23 cellular contexts compared by ENCODE assay signal in the genomic region with DNA sequence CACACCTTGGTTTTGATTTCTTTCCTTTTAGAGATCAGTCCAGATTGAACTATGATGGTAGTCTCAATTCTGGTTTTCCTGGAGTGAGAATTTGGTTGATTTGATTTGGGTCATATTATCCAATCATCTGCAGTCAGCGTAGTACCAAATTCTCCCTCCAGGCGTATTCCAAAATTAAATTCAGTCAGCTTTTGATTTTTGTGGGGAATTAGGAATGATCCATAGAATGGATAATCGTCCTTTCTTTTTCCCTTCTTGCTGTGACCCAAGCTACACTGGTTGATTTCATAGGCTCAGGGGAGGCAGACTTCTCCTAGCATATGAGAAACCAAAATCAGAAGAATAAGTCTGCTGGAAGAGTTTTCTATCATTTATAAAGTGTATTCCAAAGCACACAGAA. TPM values are rescaled to one million over a fixed set of nuclear protein-coding genes. Genes with fewer than 3 reads are reported as not detected.
DNase-seq lines count a peak whose midpoint lies in the region; ATAC-seq, FAIRE-seq and TF ChIP-seq lines count a peak whose summit lies in the region.
"Had no signal": no experiment of that assay in that cellular context is flagged by ENCODE, and none has a peak within 500 bp of the region (broad histone marks: within the 10 kb centered on the region; RNA-seq: fewer than 3 reads in every experiment).

No MANE protein-coding gene starts in this region.

- no peaks in the 10 kb centered on the region for H3K27me3 ChIP-seq in AG04450 (ENCODE audit: control insufficient read depth, insufficient read depth, low read length)
- H3K27me3 ChIP-seq in K562 (ENCODE audit: control insufficient read depth in 2 of 2, insufficient read depth in 2 of 2, low read length in 2 of 2): no peaks in the 10 kb centered on the region

- H3K36me3 ChIP-seq in K562 (ENCODE audit: control insufficient read depth, insufficient read depth, low read length): peaks cover 46% of the 10 kb centered on the region

- no peak overlapping the region for H2AFZ ChIP-seq in K562 (ENCODE audit: low read depth, low read length)

- intact Hi-C loops in K562 (cut with micrococcal nuclease): no loop called here

- no TSS peak for BruUV-seq in K562 (replicated peaks; lab: Mats Ljungman, UMichigan)

- no peak overlapping the region for H3K9ac ChIP-seq in K562 (ENCODE audit: insufficient read depth in 1 of 2, low read depth in 2 of 2, low read length in 2 of 2)

- TF ChIP-seq EP300 in K562 (IDR thresholded peaks at IDR 0.05; ENCODE audit: low read length): no peak

- peak; percentile 21; the same call in 1 of the 2 replicates for TF ChIP-seq CTCF in AG04450 (IDR thresholded peaks at IDR 0.05; ENCODE audit: low read depth, low read length)
- peak; percentile 4 for TF ChIP-seq CTCF in GM12873 (IDR thresholded peaks at IDR 0.05; ENCODE audit: insufficient read depth, low read depth, low read length, missing control alignments)
- TF ChIP-seq CTCF in K562 (IDR thresholded peaks at IDR 0.05 in 2 of 3, conservative IDR thresholded peaks at IDR 0.05 in 1 of 3; ENCODE audit: insufficient read depth in 2 of 3, low read depth in 1 of 3, low read length in 3 of 3): no peak; a peak in 1 of 6 replicates
- TF ChIP-seq CTCF in neural crest cell (conservative IDR thresholded peaks at IDR 0.05): peak; percentile 30

- H3K27ac Mint-ChIP-seq in neural crest cell (ENCODE audit: unreplicated experiment): no peak overlapping the region
- H3K27ac Mint-ChIP-seq: activated naive CD8-positive, alpha-beta T cell treated with anti-CD3 and anti-CD28 coated beads for 36 hours had no signal

- H3K9me3 Mint-ChIP-seq in neural crest cell: no peaks in the 10 kb centered on the region
- H3K9me3 Mint-ChIP-seq: activated CD4-positive, alpha-beta T cell treated with anti-CD3 and anti-CD28 coated beads, Interleukin-2, amount 10 ng/mL, durations not matched to agents 7 days and 5 days; activated naive CD8-positive, alpha-beta T cell treated with anti-CD3 and anti-CD28 coated beads for 36 hours; H9 had no signal

- H3K9me3 ChIP-seq in AG04450 (ENCODE audit: control insufficient read depth, insufficient read depth, low read length) (peaks cover 6% of the 10 kb centered on the region; the same call in 1 of the 2 replicates), K562 (replicated peaks; ENCODE audit: control insufficient read depth, insufficient read depth, low read depth, low read length) (no peaks in the 10 kb centered on the region)
- H3K9me3 ChIP-seq: left ventricle myocardium inferior, mucosa of descending colon had no signal

- CTCF ChIA-PET in AG04450 (lab: Charles Lee): interaction anchor here (1.0 to 3.8 kb wide), 4 partner anchors 10 to 82 kb away, joined by 3 to 18 read pairs (median 4); no protein-coding TSS in a partner anchor
- CTCF ChIA-PET in K562 (lab: Yijun Ruan, JAX; ENCODE audit: low intra/inter-chr PET ratio): no interaction called here

- no peak overlapping the region for H3K4me3 ChIP-seq in AG04450 (ENCODE audit: low read depth, low read length)
- H3K4me3 ChIP-seq in K562: no peak overlapping the region
- H3K4me3 ChIP-seq: mucosa of descending colon had no signal

- peaks cover 52% of the 10 kb centered on the region for H3K4me1 Mint-ChIP-seq in neural crest cell

- no peak for ATAC-seq in K562
- no peak for ATAC-seq in GM18858 (IDR thresholded peaks at IDR 0.05; ENCODE audit: unreplicated experiment)
- ATAC-seq: mucosa of descending colon had no signal

- peaks cover 9% of the 10 kb centered on the region; the same call in 1 of the 2 replicates for H4K20me1 ChIP-seq in K562 (replicated peaks; ENCODE audit: control insufficient read depth, insufficient read depth, low read length)

- peaks cover 5% of the 10 kb centered on the region for H3K36me3 Mint-ChIP-seq in neural crest cell (ENCODE audit: low read depth)

- H3K9me1 ChIP-seq in K562 (ENCODE audit: control insufficient read depth, insufficient read depth, low read length): no peaks in the 10 kb centered on the region

- H3K4me2 ChIP-seq in K562 (ENCODE audit: insufficient read depth, low read length): no peak overlapping the region

- H3K4me3 Mint-ChIP-seq in neural crest cell: no peak overlapping the region
- H3K4me3 Mint-ChIP-seq: activated CD4-positive, alpha-beta T cell treated with anti-CD3 and anti-CD28 coated beads, Interleukin-2, amount 10 ng/mL, durations not matched to agents 7 days and 5 days; activated naive CD8-positive, alpha-beta T cell treated with anti-CD3 and anti-CD28 coated beads for 36 hours; H9 had no signal

- POLR2A ChIA-PET in AG04450 (lab: Yijun Ruan, JAX) (no interaction called here), K562 (lab: Yijun Ruan, JAX) (interaction anchor here (0.9 to 4.9 kb wide), 13 partner anchors 8 to 115 kb away, joined by 3 to 22 read pairs (median 4); a partner anchor contains a TSS)

- peaks cover 91% of the 10 kb centered on the region for H3K79me2 ChIP-seq in K562 (ENCODE audit: control insufficient read depth, insufficient read depth, low read length)

- no peak for FAIRE-seq in K562 (lab: Jason Lieb, UNC)
- FAIRE-seq in RCC 7860 (lab: Jason Lieb, UNC): no peak
- FAIRE-seq: astrocyte, GM12892 had no signal

- no peaks in the 10 kb centered on the region for H3K27me3 Mint-ChIP-seq in neural crest cell (ENCODE audit: low read depth)
- H3K27me3 Mint-ChIP-seq: activated CD4-positive, alpha-beta T cell treated with anti-CD3 and anti-CD28 coated beads, Interleukin-2, amount 10 ng/mL, durations not matched to agents 7 days and 5 days; activated naive CD8-positive, alpha-beta T cell treated with anti-CD3 and anti-CD28 coated beads for 36 hours; progenitor cell of endocrine pancreas had no signal

- DNase-seq in AG04450 (ENCODE audit: low read depth, low spot score): no peak
- DNase-seq in K562 (ENCODE audit: extremely low read depth in 1 of 4, low spot score in 3 of 4): no peak
- DNase-seq in neural crest cell (ENCODE audit: low read depth, low spot score): no peak
- no peak for DNase-seq in activated CD4-positive, alpha-beta T cell treated with anti-CD3 and anti-CD28 coated beads for 1 hour
- no peak for DNase-seq in RCC 7860 (ENCODE audit: low spot score)
- DNase-seq: activated CD4-positive, alpha-beta T cell treated with anti-CD3 and anti-CD28 coated beads, Interleukin-2, amount 10 ng/mL, durations not matched to agents 7 days and 5 days; activated CD8-positive, alpha-beta memory T cell treated with anti-CD3 and anti-CD28 coated beads, Interleukin-2, amount 50 U/mL, for 48 hours; activated effector memory CD4-positive, alpha-beta T cell treated with Interleukin-2 at 50 U/mL for 16 hours; activated naive CD8-positive, alpha-beta T cell treated with anti-CD3 and anti-CD28 coated beads for 36 hours; foreskin fibroblast; H9; Karpas-422; left ventricle myocardium inferior; mucosa of descending colon; NCI-H1694; NCI-H526; RPMI8226 had no signal

- no peak for TF ChIP-seq RAD21 in K562 (CRISPR knock-in tag; conservative IDR thresholded peaks at IDR 0.05 in 1 of 2, IDR thresholded peaks at IDR 0.05 in 1 of 2)

- 63% methylated on average over 3 of the region's 3 CpGs for WGBS in K562 (ENCODE audit: insufficient coverage, low coverage, missing lambda C conversion rate)

- in situ Hi-C loops in K562 (cut with MboI): no loop called here

- H3K4me1 ChIP-seq in K562 (replicated peaks in 1 of 2; ENCODE audit: control insufficient read depth in 2 of 2, insufficient read depth in 2 of 2, low read length in 2 of 2): peaks cover 29 to 38% of the 10 kb centered on the region in 2 experiments

- TF ChIP-seq POLR2A in K562 (conservative IDR thresholded peaks at IDR 0.05): no peak

- H3K27ac ChIP-seq in AG04450 (ENCODE audit: low read depth, low read length): no peak overlapping the region
- 0 out of 3 replicates have a peak overlapping the region, but pooled peaks have one; percentile 58 for H3K27ac ChIP-seq in K562 (ENCODE audit: extremely low read depth, low read depth, low read length)
- H3K27ac ChIP-seq: VCaP had no signal

RNA-seq across cellular contexts. Expression of a gene that starts 4.9 kb away (rescaled TPM):
- polyA plus RNA-seq in AG04450 (2011; rRNA removed): 51.1 and 58.6 TPM in 2 replicates
- polyA minus RNA-seq in AG04450 (2011; rRNA and poly(A)+ RNA removed): 84.3 and 120 TPM in 2 replicates
- 111 and 116 TPM in 2 replicates for total RNA-seq in K562 (2011; cell fraction: chromatin; rRNA removed; ENCODE audit: low replicate concordance)
- total RNA-seq in K562 (2011; cell fraction: nucleolus; rRNA removed): 71.5 and 89.1 TPM in 2 replicates
- total RNA-seq in K562 (2011; cell fraction: nucleoplasm; rRNA removed): 86.8 and 90.6 TPM in 2 replicates
- 51.0 and 86.2 TPM in 2 replicates for total RNA-seq in K562 (2014; rRNA removed)
- 32.1 and 35.1 TPM in 2 replicates for total RNA-seq in K562 (2014; rRNA removed; fragmentation: Illumina TruSeq; extraction: Trizol)
- 35.8 and 41.1 TPM in 2 replicates for total RNA-seq in K562 (2015; rRNA removed; fragmentation: Illumina TruSeq; extraction: Trizol)
- total RNA-seq in K562 (2021): 85.3 and 89.5 TPM in 2 replicates
- polyA plus RNA-seq in K562 (2011; rRNA removed): 38.8 and 70.2 TPM in 2 replicates
- 75.7 and 85.5 TPM in 2 replicates for polyA plus RNA-seq in K562 (2011; cell fraction: cytosol; rRNA removed)
- polyA plus RNA-seq in K562 (2011; cell fraction: nucleus; rRNA removed): 64.3 and 89.5 TPM in 2 replicates
- polyA plus RNA-seq in K562 (2012): 58.6 and 81.0 TPM in 2 replicates
- polyA plus RNA-seq in K562 (2014; fragmentation: Illumina TruSeq; extraction: Trizol): 133 and 201 TPM in 2 replicates
- polyA plus RNA-seq in K562 (2014; fragmentation: Nextera tagmentation; extraction: Ambion mirVana): 10 to 100 TPM; 23.9 to 25.5 TPM
- polyA plus RNA-seq in K562 (2014; rRNA removed): 53.6 and 68.0 TPM in 2 replicates
- polyA minus RNA-seq in K562 (2011; rRNA and poly(A)+ RNA removed): 66.4 and 76.9 TPM in 2 replicates
- 41.1 and 58.4 TPM in 2 replicates for polyA minus RNA-seq in K562 (2011; cell fraction: cytosol; rRNA and poly(A)+ RNA removed)
- 21.8 and 33.0 TPM in 2 replicates for polyA minus RNA-seq in K562 (2011; cell fraction: nucleus; rRNA and poly(A)+ RNA removed)
- total RNA-seq in neural crest cell: 99.8 and 102 TPM in 2 replicates

RNA-seq across cellular contexts. Expression of a gene that starts 20.7 kb away (rescaled TPM):
- polyA plus RNA-seq in AG04450 (2011; rRNA removed) (155 TPM in 2 replicates), K562 (2011; rRNA removed) (224 and 310 TPM in 2 replicates), K562 (2014; fragmentation: Illumina TruSeq; extraction: Trizol) (507 and 601 TPM in 2 replicates), K562 (2014; fragmentation: Nextera tagmentation; extraction: Ambion mirVana) (10 to 100 TPM; 38.8 to 41.8 TPM), K562 (2014; rRNA removed) (358 and 372 TPM in 2 replicates)
- 101 and 105 TPM in 2 replicates for polyA minus RNA-seq in AG04450 (2011; rRNA and poly(A)+ RNA removed)
- 54.5 and 99.5 TPM in 2 replicates for total RNA-seq in K562 (2011; cell fraction: chromatin; rRNA removed; ENCODE audit: low replicate concordance)
- total RNA-seq in K562 (2011; cell fraction: nucleolus; rRNA removed): 73.4 and 78.6 TPM in 2 replicates
- 87.7 and 114 TPM in 2 replicates for total RNA-seq in K562 (2011; cell fraction: nucleoplasm; rRNA removed)
- total RNA-seq in K562 (2014; rRNA removed) (470 and 501 TPM in 2 replicates), K562 (2014; rRNA removed; fragmentation: Illumina TruSeq; extraction: Trizol) (400 and 403 TPM in 2 replicates), K562 (2015; rRNA removed; fragmentation: Illumina TruSeq; extraction: Trizol) (392 and 404 TPM in 2 replicates), K562 (2021) (390 and 425 TPM in 2 replicates), neural crest cell (294 and 304 TPM in 2 replicates)
- 174 and 175 TPM in 2 replicates for polyA plus RNA-seq in K562 (2011; cell fraction: cytosol; rRNA removed)
- 182 and 185 TPM in 2 replicates for polyA plus RNA-seq in K562 (2011; cell fraction: nucleus; rRNA removed)
- polyA plus RNA-seq in K562 (2012): 190 and 267 TPM in 2 replicates
- polyA minus RNA-seq in K562 (2011; rRNA and poly(A)+ RNA removed): 142 and 177 TPM in 2 replicates
- 120 and 140 TPM in 2 replicates for polyA minus RNA-seq in K562 (2011; cell fraction: cytosol; rRNA and poly(A)+ RNA removed)
- 33.7 and 57.2 TPM in 2 replicates for polyA minus RNA-seq in K562 (2011; cell fraction: nucleus; rRNA and poly(A)+ RNA removed)

RNA-seq across cellular contexts. Expression of a gene that starts 31.3 kb away (rescaled TPM):
- polyA plus RNA-seq in AG04450 (2011; rRNA removed) (65.5 and 80.4 TPM in 2 replicates), K562 (2011; rRNA removed) (97.5 and 101 TPM in 2 replicates), K562 (2014; fragmentation: Illumina TruSeq; extraction: Trizol) (153 and 163 TPM in 2 replicates), K562 (2014; fragmentation: Nextera tagmentation; extraction: Ambion mirVana) (100 to 1,000 TPM; 206 to 267 TPM), K562 (2014; rRNA removed) (115 and 141 TPM in 2 replicates)
- 23.8 and 25.0 TPM in 2 replicates for polyA minus RNA-seq in AG04450 (2011; rRNA and poly(A)+ RNA removed)
- total RNA-seq in K562 (2011; cell fraction: chromatin; rRNA removed; ENCODE audit: low replicate concordance): 8.3 and 22.8 TPM in 2 replicates
- 18.7 and 20.3 TPM in 2 replicates for total RNA-seq in K562 (2011; cell fraction: nucleolus; rRNA removed)
- 15.8 and 16.2 TPM in 2 replicates for total RNA-seq in K562 (2011; cell fraction: nucleoplasm; rRNA removed)
- total RNA-seq in K562 (2014; rRNA removed) (103 and 134 TPM in 2 replicates), K562 (2014; rRNA removed; fragmentation: Illumina TruSeq; extraction: Trizol) (91.6 and 91.8 TPM in 2 replicates), K562 (2015; rRNA removed; fragmentation: Illumina TruSeq; extraction: Trizol) (105 and 113 TPM in 2 replicates), K562 (2021) (74.0 and 74.3 TPM in 2 replicates), neural crest cell (37.3 and 49.3 TPM in 2 replicates)
- 66.6 and 77.0 TPM in 2 replicates for polyA plus RNA-seq in K562 (2011; cell fraction: cytosol; rRNA removed)
- 59.6 and 61.8 TPM in 2 replicates for polyA plus RNA-seq in K562 (2011; cell fraction: nucleus; rRNA removed)
- polyA plus RNA-seq in K562 (2012): 90.5 and 117 TPM in 2 replicates
- 43.9 and 56.9 TPM in 2 replicates for polyA minus RNA-seq in K562 (2011; rRNA and poly(A)+ RNA removed)
- 23.8 and 27.5 TPM in 2 replicates for polyA minus RNA-seq in K562 (2011; cell fraction: cytosol; rRNA and poly(A)+ RNA removed)
- 9.4 and 12.0 TPM in 2 replicates for polyA minus RNA-seq in K562 (2011; cell fraction: nucleus; rRNA and poly(A)+ RNA removed)

RNA-seq across cellular contexts. Expression of a gene that starts 43.7 kb away (rescaled TPM):
- polyA plus RNA-seq in AG04450 (2011; rRNA removed): 25.6 and 29.1 TPM in 2 replicates
- 25.6 TPM in 2 replicates for polyA minus RNA-seq in AG04450 (2011; rRNA and poly(A)+ RNA removed)
- 62.5 and 90.4 TPM in 2 replicates for total RNA-seq in K562 (2011; cell fraction: chromatin; rRNA removed; ENCODE audit: low replicate concordance)
- total RNA-seq in K562 (2011; cell fraction: nucleolus; rRNA removed): 49.1 and 64.9 TPM in 2 replicates
- total RNA-seq in K562 (2011; cell fraction: nucleoplasm; rRNA removed): 55.7 and 64.4 TPM in 2 replicates
- total RNA-seq in K562 (2014; rRNA removed): 34.3 and 40.7 TPM in 2 replicates
- total RNA-seq in K562 (2014; rRNA removed; fragmentation: Illumina TruSeq; extraction: Trizol): 57.7 and 59.6 TPM in 2 replicates
- total RNA-seq in K562 (2015; rRNA removed; fragmentation: Illumina TruSeq; extraction: Trizol): 52.6 and 53.3 TPM in 2 replicates
- 46.3 and 50.3 TPM in 2 replicates for total RNA-seq in K562 (2021)
- 59.5 and 63.8 TPM in 2 replicates for polyA plus RNA-seq in K562 (2011; rRNA removed)
- 60.2 and 77.5 TPM in 2 replicates for polyA plus RNA-seq in K562 (2011; cell fraction: cytosol; rRNA removed)
- polyA plus RNA-seq in K562 (2011; cell fraction: nucleus; rRNA removed): 23.1 and 28.0 TPM in 2 replicates
- polyA plus RNA-seq in K562 (2012): 45.7 and 45.9 TPM in 2 replicates
- 100 and 130 TPM in 2 replicates for polyA plus RNA-seq in K562 (2014; fragmentation: Illumina TruSeq; extraction: Trizol)
- polyA plus RNA-seq in K562 (2014; fragmentation: Nextera tagmentation; extraction: Ambion mirVana): 10 to 100 TPM; 21.3 to 50.3 TPM
- 41.5 and 50.9 TPM in 2 replicates for polyA plus RNA-seq in K562 (2014; rRNA removed)
- 52.8 and 62.8 TPM in 2 replicates for polyA minus RNA-seq in K562 (2011; rRNA and poly(A)+ RNA removed)
- 23.6 and 28.9 TPM in 2 replicates for polyA minus RNA-seq in K562 (2011; cell fraction: cytosol; rRNA and poly(A)+ RNA removed)
- polyA minus RNA-seq in K562 (2011; cell fraction: nucleus; rRNA and poly(A)+ RNA removed): 21.1 and 35.4 TPM in 2 replicates
- total RNA-seq in neural crest cell: 47.0 and 52.7 TPM in 2 replicates

RNA-seq across cellular contexts. Expression of a gene that starts 44.0 kb away (rescaled TPM):
- polyA plus RNA-seq in AG04450 (2011; rRNA removed) (7.9 and 8.3 TPM in 2 replicates), K562 (2011; rRNA removed) (37.1 and 46.1 TPM in 2 replicates), K562 (2014; fragmentation: Illumina TruSeq; extraction: Trizol) (33.9 and 37.7 TPM in 2 replicates), K562 (2014; fragmentation: Nextera tagmentation; extraction: Ambion mirVana) (10 to 100 TPM in 1 of 2 experiments, 1 to 10 TPM in 1; 7.7 to 13.2 TPM), K562 (2014; rRNA removed) (41.8 and 57.4 TPM in 2 replicates)
- polyA minus RNA-seq in AG04450 (2011; rRNA and poly(A)+ RNA removed): 6.0 and 7.1 TPM in 2 replicates
- 50.1 and 117 TPM in 2 replicates for total RNA-seq in K562 (2011; cell fraction: chromatin; rRNA removed; ENCODE audit: low replicate concordance)
- total RNA-seq in K562 (2011; cell fraction: nucleolus; rRNA removed): 103 and 114 TPM in 2 replicates
- total RNA-seq in K562 (2011; cell fraction: nucleoplasm; rRNA removed): 74.6 and 83.1 TPM in 2 replicates
- total RNA-seq in K562 (2014; rRNA removed) (33.1 and 39.1 TPM in 2 replicates), K562 (2014; rRNA removed; fragmentation: Illumina TruSeq; extraction: Trizol) (17.8 and 26.3 TPM in 2 replicates), K562 (2015; rRNA removed; fragmentation: Illumina TruSeq; extraction: Trizol) (27.0 and 30.3 TPM in 2 replicates), K562 (2021) (46.3 and 48.3 TPM in 2 replicates), neural crest cell (30.4 and 33.0 TPM in 2 replicates)
- 44.7 and 53.0 TPM in 2 replicates for polyA plus RNA-seq in K562 (2011; cell fraction: cytosol; rRNA removed)
- polyA plus RNA-seq in K562 (2011; cell fraction: nucleus; rRNA removed): 79.3 and 98.8 TPM in 2 replicates
- polyA plus RNA-seq in K562 (2012): 34.9 and 66.4 TPM in 2 replicates
- 17.4 and 21.8 TPM in 2 replicates for polyA minus RNA-seq in K562 (2011; rRNA and poly(A)+ RNA removed)
- 20.6 and 27.1 TPM in 2 replicates for polyA minus RNA-seq in K562 (2011; cell fraction: cytosol; rRNA and poly(A)+ RNA removed)
- 25.0 and 34.1 TPM in 2 replicates for polyA minus RNA-seq in K562 (2011; cell fraction: nucleus; rRNA and poly(A)+ RNA removed)

Comparison
In these comparisons a context has a peak if more than half of its experiments do, and no peak if none do; other contexts are left out.
1. CTCF ChIP-seq: peak in AG04450 (single experiment), GM12873 (single experiment) and neural crest cell (single experiment); none in K562 (0 of 3).